13 cellular contexts compared by ENCODE assay signal in the genomic region with DNA sequence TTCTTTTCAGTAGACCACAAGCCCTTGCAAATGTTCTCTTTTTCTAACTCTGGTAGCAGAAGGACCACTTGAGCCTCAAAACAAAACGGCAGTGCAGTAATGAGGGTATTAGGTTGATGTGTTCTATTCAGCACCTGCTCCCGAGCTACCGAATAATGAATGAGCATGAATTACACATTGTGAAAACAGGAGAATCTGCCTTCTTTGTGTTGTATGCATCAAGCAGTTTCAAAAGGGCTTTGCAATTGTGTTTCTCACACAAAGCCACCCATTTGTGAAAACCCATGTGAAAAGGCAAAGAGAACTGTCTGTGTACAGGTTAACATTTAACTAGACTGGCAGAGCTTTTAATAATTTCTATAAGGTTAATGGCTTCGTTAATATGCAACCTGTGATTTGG.
DNase-seq lines count a peak whose midpoint lies in the region; ATAC-seq and TF ChIP-seq lines count a peak whose summit lies in the region.
"Had no signal": no experiment of that assay in that cellular context is flagged by ENCODE, and none has a peak within 500 bp of the region (broad histone marks: within the 10 kb centered on the region; RNA-seq: fewer than 3 reads in every experiment).

No MANE protein-coding gene starts in this region.

- POLR2A ChIA-PET in CD4-positive, alpha-beta T cell (lab: Charles Lee) = no interaction called here

- no peaks in the 10 kb centered on the region for H3K27me3 ChIP-seq in NT2/D1 (ENCODE audit: insufficient read depth, insufficient read length)
- no peaks in the 10 kb centered on the region for H3K27me3 ChIP-seq in psoas muscle (ENCODE audit: insufficient read depth in 3 of 3, low read length in 2 of 3)
- no peaks in the 10 kb centered on the region for H3K27me3 ChIP-seq in CD4-positive, alpha-beta T cell (ENCODE audit: control insufficient read depth, insufficient read depth, low read length)
- H3K27me3 ChIP-seq: foreskin keratinocyte had no signal

- no peak for TF ChIP-seq CTCF in psoas muscle (IDR thresholded peaks at IDR 0.05)
- no peak for TF ChIP-seq CTCF in CD4-positive, alpha-beta T cell (IDR thresholded peaks at IDR 0.05)

- H3K27me3 Mint-ChIP-seq in CD4-positive, alpha-beta T cell = no peaks in the 10 kb centered on the region
- H3K27me3 Mint-ChIP-seq: activated CD4-positive, alpha-beta memory T cell treated with anti-CD3 and anti-CD28 coated beads, Interleukin-2, amount 10 ng/mL, durations not matched to agents 7 days and 5 days; IgD-negative memory B cell had no signal

- no peak overlapping the region for H3K9ac ChIP-seq in NT2/D1 (ENCODE audit: insufficient read length, low read depth)

- ATAC-seq in HG02759 (IDR thresholded peaks at IDR 0.05; ENCODE audit: unreplicated experiment) (peak; percentile 82), HG03135 (IDR thresholded peaks at IDR 0.05; ENCODE audit: unreplicated experiment) (no peak), psoas muscle (no peak)
- no peak for ATAC-seq in CD4-positive, alpha-beta T cell (ENCODE audit: poor library complexity)
- ATAC-seq: foreskin keratinocyte had no signal

- intact Hi-C loops in psoas muscle (cut with DNase I) = no loop called here
- intact Hi-C loops in CD4-positive, alpha-beta T cell (cut with DNase I, micrococcal nuclease) = no loop called here

- no peak overlapping the region for H3K27ac Mint-ChIP-seq in CD4-positive, alpha-beta T cell
- H3K27ac Mint-ChIP-seq: activated CD4-positive, alpha-beta memory T cell treated with anti-CD3 and anti-CD28 coated beads, Interleukin-2, amount 10 ng/mL, durations not matched to agents 7 days and 5 days; IgD-negative memory B cell had no signal

- peaks cover under 1% of the 10 kb centered on the region for H3K9me3 Mint-ChIP-seq in CD4-positive, alpha-beta T cell

- DNase-seq in DMS79 (lab: John Stamatoyannopoulos, UW) (peak; percentile 3), NCI-H146 treated with DMSO at 0.1 percent for 48 hours (lab: John Stamatoyannopoulos, UW; ENCODE audit: unreplicated experiment) (peak; percentile 79), NT2/D1 (ENCODE audit: low read depth, low spot score) (peak; percentile 13), NCI-H2171 treated with DMSO at 0.1 percent for 48 hours (lab: John Stamatoyannopoulos, UW) (no peak), psoas muscle (no peak)
- no peak for DNase-seq in CD4-positive, alpha-beta T cell
- DNase-seq: activated CD4-positive, alpha-beta memory T cell treated with anti-CD3 and anti-CD28 coated beads, Interleukin-2, amount 10 ng/mL, durations not matched to agents 7 days and 5 days; activated effector memory CD4-positive, alpha-beta T cell treated with Interleukin-2 at 50 U/mL for 16 hours; effector CD8-positive, alpha-beta T cell; foreskin keratinocyte had no signal

- H3K9me3 ChIP-seq in NT2/D1 (ENCODE audit: insufficient read depth, low read length) (no peaks in the 10 kb centered on the region), psoas muscle (no peaks in the 10 kb centered on the region)
- no peaks in the 10 kb centered on the region for H3K9me3 ChIP-seq in CD4-positive, alpha-beta T cell (ENCODE audit: control insufficient read depth, low read length)

- H3K36me3 Mint-ChIP-seq in CD4-positive, alpha-beta T cell (ENCODE audit: low read depth) = no peaks in the 10 kb centered on the region
- H3K36me3 Mint-ChIP-seq: IgD-negative memory B cell had no signal

- H3K4me3 ChIP-seq in NT2/D1 (ENCODE audit: insufficient read length, low read depth) (no peak overlapping the region), psoas muscle (no peak overlapping the region)

- no peak overlapping the region for H3K4me3 Mint-ChIP-seq in CD4-positive, alpha-beta T cell
- H3K4me3 Mint-ChIP-seq: activated CD4-positive, alpha-beta memory T cell treated with anti-CD3 and anti-CD28 coated beads, Interleukin-2, amount 10 ng/mL, durations not matched to agents 7 days and 5 days; IgD-negative memory B cell had no signal

- no peaks in the 10 kb centered on the region for H3K4me1 ChIP-seq in NT2/D1 (ENCODE audit: insufficient read depth, insufficient read length)
- H3K4me1 ChIP-seq in psoas muscle = no peaks in the 10 kb centered on the region
- H3K4me1 ChIP-seq: foreskin keratinocyte had no signal

- H3K27ac ChIP-seq in psoas muscle = no peak overlapping the region
- no peak overlapping the region for H3K27ac ChIP-seq in CD4-positive, alpha-beta T cell (ENCODE audit: low read depth, low read length)
- H3K27ac ChIP-seq: foreskin keratinocyte had no signal

- WGBS in psoas muscle, 3 donors = 50 to 60% (median 51%) methylated on average over 4 of the region's 4 CpGs

- H3K36me3 ChIP-seq in NT2/D1 (ENCODE audit: insufficient read depth, insufficient read length, low read length) (no peaks in the 10 kb centered on the region), psoas muscle (ENCODE audit: insufficient read depth in 1 of 2, low read depth in 1 of 2) (no peaks in the 10 kb centered on the region)

- H3K4me1 Mint-ChIP-seq in CD4-positive, alpha-beta T cell (ENCODE audit: low read depth) = no peaks in the 10 kb centered on the region
- H3K4me1 Mint-ChIP-seq: activated CD4-positive, alpha-beta memory T cell treated with anti-CD3 and anti-CD28 coated beads, Interleukin-2, amount 10 ng/mL, durations not matched to agents 7 days and 5 days; IgD-negative memory B cell had no signal

- CTCF ChIA-PET in CD4-positive, alpha-beta T cell (lab: Charles Lee) = no interaction called here

Comparison
In these comparisons a context has a peak if more than half of its experiments do, and no peak if none do; other contexts are left out.
1. DNase-seq: peak in DMS79 (single experiment), NCI-H146 treated with DMSO at 0.1 percent for 48 hours (single experiment) and NT2/D1 (single experiment); none in NCI-H2171 treated with DMSO at 0.1 percent for 48 hours (single experiment), psoas muscle (0 of 2) and CD4-positive, alpha-beta T cell (0 of 10).